Comparison of ENCODE assay signal across 1 cellular context in the genomic region with DNA sequence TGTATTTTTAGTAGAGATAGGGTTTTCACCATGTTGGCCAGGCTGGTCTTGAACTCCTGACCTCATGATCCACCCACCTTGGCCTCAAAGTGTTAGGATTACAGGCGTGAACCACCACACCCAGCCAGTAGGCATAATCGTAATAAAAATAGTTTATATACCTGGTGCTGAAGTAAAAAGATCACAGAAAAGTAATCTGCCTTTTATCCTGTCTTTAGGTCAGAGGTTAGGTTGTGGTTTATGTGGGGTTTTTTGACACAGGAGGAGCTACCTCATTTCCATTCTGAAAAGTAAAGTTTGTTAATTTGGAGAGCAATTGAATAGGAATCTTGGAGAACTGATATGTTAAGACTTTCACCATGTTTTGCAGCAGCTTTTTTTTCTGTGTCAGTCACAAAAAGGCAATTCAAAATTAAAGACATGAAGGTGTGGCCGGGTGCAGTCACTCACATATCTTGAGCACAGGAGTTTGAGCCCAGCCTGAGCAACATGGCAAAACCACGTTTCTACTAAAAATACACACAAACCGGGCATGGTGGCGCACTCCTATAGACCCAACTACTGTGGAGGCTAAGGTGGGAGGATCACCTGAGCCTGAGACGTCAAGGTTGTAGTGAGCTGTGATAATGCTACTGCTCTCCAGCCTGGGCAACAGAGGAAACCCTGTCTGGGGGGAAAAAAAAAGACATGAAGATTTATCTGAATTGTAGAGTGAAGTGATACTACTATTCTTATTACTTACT.
TF ChIP-seq lines count a peak whose summit lies in the region.

No MANE protein-coding gene starts in this region.

TF ChIP-seq in GM12878, 131 proteins besides CTCF, POLR2A, EP300 and RAD21:
- TF ChIP-seq NR2F1 (conservative IDR thresholded peaks at IDR 0.05) (peak; percentile 83), TAF1 (IDR thresholded peaks at IDR 0.05; ENCODE audit: borderline replicate concordance, low read depth, low read length) (no peak), NBN (IDR thresholded peaks at IDR 0.05) (no peak), EED (IDR thresholded peaks at IDR 0.05; ENCODE audit: low read depth) (no peak), NR2C1 (IDR thresholded peaks at IDR 0.05) (0 out of 2 replicates have a peak, but pooled peaks have one; percentile 22)
